In genomic region chr1:11575553-11575952, GRCh38 we compare ENCODE assay signal across 27 cellular contexts.
"Had no signal": no experiment of that assay in that cellular context is flagged by ENCODE, and none has a peak within 500 bp of the region (broad histone marks: within the 10 kb centered on the region; RNA-seq: fewer than 3 reads in every experiment).

No MANE protein-coding gene starts in this region.

- FAIRE-seq: endometrium, islet of Langerhans, keratinocyte had no signal

- H3K4me3 ChIP-seq: colonic mucosa, esophagus squamous epithelium, gastrocnemius medialis, heart right ventricle, left lung, lower lobe of right lung, mucosa of descending colon had no signal

- ATAC-seq: effector memory CD8-positive, alpha-beta T cell; esophagus mucosa; gastrocnemius medialis; heart right ventricle; left cardiac atrium; left lung; left ventricle myocardium superior; lower lobe of right lung; mucosa of descending colon had no signal

- H3K36me3 ChIP-seq: colonic mucosa, esophagus squamous epithelium, gastrocnemius medialis, heart right ventricle, left lung, lower lobe of right lung had no signal

- H3K27ac Mint-ChIP-seq: dendritic cell treated with granulocyte-macrophage colony-stimulating factor and Interleukin-4, amounts not matched to agents 40 ng/mL and 50 ng/mL, for 4 days; effector memory CD8-positive, alpha-beta T cell; mesothelial cell of epicardium had no signal

- H3K27ac ChIP-seq: colonic mucosa, epithelial cell of prostate, esophagus squamous epithelium, gastrocnemius medialis, heart right ventricle, left lung, lower lobe of right lung had no signal

- H3K4me1 ChIP-seq: colonic mucosa, esophagus squamous epithelium, gastrocnemius medialis, left lung, lower lobe of right lung had no signal

- H3K4me1 Mint-ChIP-seq: mesothelial cell of epicardium had no signal

- DNase-seq: colonic mucosa; cortex of kidney; effector CD8-positive, alpha-beta T cell; effector memory CD8-positive, alpha-beta T cell; endodermal cell; erythroblast; esophagus squamous epithelium; foreskin fibroblast; foreskin melanocyte; gastrocnemius medialis; glutamatergic neuron; head of caudate nucleus; heart right ventricle; hippocampal formation; left cardiac atrium; left lung; left ventricle myocardium superior; lower lobe of right lung; mesenchymal stem cell; mucosa of descending colon had no signal

- H3K27me3 ChIP-seq: colonic mucosa had no signal

- H3K4me3 Mint-ChIP-seq: dendritic cell treated with granulocyte-macrophage colony-stimulating factor and Interleukin-4, amounts not matched to agents 40 ng/mL and 50 ng/mL, for 4 days; effector memory CD8-positive, alpha-beta T cell; endodermal cell; mesothelial cell of epicardium had no signal

- H3K9me3 ChIP-seq: colonic mucosa, esophagus squamous epithelium, gastrocnemius medialis, heart right ventricle, left lung, lower lobe of right lung, mucosa of descending colon had no signal

- H3K36me3 Mint-ChIP-seq: mesothelial cell of epicardium had no signal
